Comparison of ENCODE assay signal across 9 cellular contexts in the genomic region with DNA sequence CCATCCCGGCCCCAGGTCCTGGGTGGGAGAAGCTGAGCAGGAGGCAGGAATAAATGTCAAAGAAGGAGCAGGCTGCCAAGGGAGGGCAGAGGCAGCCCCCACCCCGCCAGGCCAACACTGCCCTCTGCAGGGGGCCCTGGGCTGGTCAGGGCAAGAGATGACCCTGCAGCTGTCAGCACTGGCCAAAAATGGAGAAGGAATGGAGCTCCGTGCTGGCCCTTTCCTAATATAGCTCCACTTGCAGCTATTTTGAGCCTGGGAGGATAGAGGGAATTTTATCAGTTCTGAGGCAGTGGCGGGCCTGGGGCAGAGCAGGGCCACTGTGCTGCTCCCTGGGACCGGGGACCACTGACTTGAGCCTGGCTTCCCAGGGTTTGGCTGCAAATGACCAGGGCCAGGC. TPM values are rescaled to one million over a fixed set of nuclear protein-coding genes. Genes with fewer than 3 reads are reported as not detected.
DNase-seq lines count a peak whose midpoint lies in the region; ATAC-seq and TF ChIP-seq lines count a peak whose summit lies in the region.
"Had no signal": no experiment of that assay in that cellular context is flagged by ENCODE, and none has a peak within 500 bp of the region (broad histone marks: within the 10 kb centered on the region; RNA-seq: fewer than 3 reads in every experiment).

No MANE protein-coding gene starts in this region.

- H4K20me1 ChIP-seq in OCI-LY7 (ENCODE audit: insufficient read depth, low read length) = no peaks in the 10 kb centered on the region

- TF ChIP-seq CTCF in GM12864 (IDR thresholded peaks at IDR 0.05; ENCODE audit: low read depth, low read length, missing control alignments) = peak; percentile 21
- TF ChIP-seq CTCF in OCI-LY7 (conservative IDR thresholded peaks at IDR 0.05; ENCODE audit: low read length) = peak; percentile 38
- peak; percentile 49 for TF ChIP-seq CTCF in foreskin keratinocyte (conservative IDR thresholded peaks at IDR 0.05)

- H3K79me2 ChIP-seq in OCI-LY7 (ENCODE audit: insufficient read depth, low read depth, low read length) = no peaks in the 10 kb centered on the region

- H3K9ac ChIP-seq in rectal smooth muscle tissue (ENCODE audit: low read length) = no peak overlapping the region

- intact Hi-C loops in OCI-LY7 (cut with micrococcal nuclease; ENCODE audit: unreplicated experiment) = loop anchor here (2.0 kb wide), 1 partner anchor 92 kb away; no protein-coding TSS in a partner anchor

- H3K4me1 ChIP-seq in OCI-LY7 (ENCODE audit: insufficient read depth, low read length, poor library complexity, severe bottlenecking) (no peaks in the 10 kb centered on the region), foreskin keratinocyte (no peaks in the 10 kb centered on the region), rectal smooth muscle tissue (ENCODE audit: control insufficient read depth, insufficient read depth, low read length) (peaks cover 43% of the 10 kb centered on the region)
- H3K4me1 ChIP-seq in effector memory CD4-positive, alpha-beta T cell (ENCODE audit: control insufficient read depth, insufficient read depth, low read length, poor library complexity, severe bottlenecking) = no peaks in the 10 kb centered on the region

- DNase-seq in GM12864 (ENCODE audit: low read depth) (no peak), OCI-LY7 (ENCODE audit: low spot score) (no peak), foreskin keratinocyte (no peak)
- DNase-seq in effector memory CD4-positive, alpha-beta T cell = no peak
- DNase-seq in activated CD4-positive, CD25-positive, alpha-beta regulatory T cell treated with anti-CD3 and anti-CD28 coated beads, Interleukin-2, amount 50 U/mL, for 72 hours = no peak

- H3K27ac ChIP-seq in OCI-LY7 (ENCODE audit: low read depth, low read length, poor library complexity, severe bottlenecking) (no peak overlapping the region), foreskin keratinocyte (no peak overlapping the region), rectal smooth muscle tissue (ENCODE audit: low read depth, low read length) (peak overlapping the region; percentile 88)
- H3K27ac ChIP-seq in effector memory CD4-positive, alpha-beta T cell (ENCODE audit: insufficient read depth, low read length, poor library complexity, severe bottlenecking) = no peak overlapping the region

- H2AFZ ChIP-seq in OCI-LY7 (ENCODE audit: low read length) = no peak overlapping the region

- POLR2A ChIA-PET in OCI-LY7 (lab: Charles Lee) = interaction anchor here (1.0 to 1.2 kb wide), 2 partner anchors 9 to 54 kb away, joined by 3 read pairs; no protein-coding TSS in a partner anchor

- ATAC-seq in foreskin keratinocyte (no peak), HG03135 (IDR thresholded peaks at IDR 0.05; ENCODE audit: unreplicated experiment) (no peak), GM19328 (IDR thresholded peaks at IDR 0.05; ENCODE audit: unreplicated experiment) (no peak)

- no peak overlapping the region for H3K4me3 ChIP-seq in GM12864 (ENCODE audit: low read depth, low read length)
- no peak overlapping the region for H3K4me3 ChIP-seq in OCI-LY7 (ENCODE audit: low read depth, low read length, poor library complexity, severe bottlenecking)
- H3K4me3 ChIP-seq in rectal smooth muscle tissue (ENCODE audit: low read length) = no peak overlapping the region
- no peak overlapping the region for H3K4me3 ChIP-seq in effector memory CD4-positive, alpha-beta T cell (ENCODE audit: insufficient read depth, low read depth, low read length, poor library complexity, severe bottlenecking)

- no peaks in the 10 kb centered on the region for H3K36me3 ChIP-seq in OCI-LY7 (ENCODE audit: insufficient read depth, low read length)
- H3K36me3 ChIP-seq in rectal smooth muscle tissue (ENCODE audit: control insufficient read depth, insufficient read depth, low read length) = peaks cover 5% of the 10 kb centered on the region
- no peaks in the 10 kb centered on the region for H3K36me3 ChIP-seq in effector memory CD4-positive, alpha-beta T cell (ENCODE audit: control insufficient read depth, insufficient read depth, low read length)

- H3K4me2 ChIP-seq in OCI-LY7 (ENCODE audit: low read length) = no peak overlapping the region

- no TSS peak for BruUV-seq in OCI-LY7 (replicated peaks; lab: Mats Ljungman, UMichigan)

- H3K27me3 ChIP-seq in foreskin keratinocyte (peaks cover 28% of the 10 kb centered on the region), rectal smooth muscle tissue (ENCODE audit: control insufficient read depth, insufficient read depth, low read length) (peaks cover 2% of the 10 kb centered on the region)
- no peaks in the 10 kb centered on the region for H3K27me3 ChIP-seq in effector memory CD4-positive, alpha-beta T cell (replicated peaks; ENCODE audit: control insufficient read depth, insufficient read depth, low read length, poor library complexity, severe bottlenecking)

- CTCF ChIA-PET in OCI-LY7 (lab: Charles Lee; ENCODE audit: unreplicated experiment) = interaction anchor here (0.5 to 0.9 kb wide), 2 partner anchors 19 to 264 kb away, joined by 3 read pairs; no protein-coding TSS in a partner anchor

- H3K9me2 ChIP-seq in OCI-LY7 (ENCODE audit: insufficient read depth, low read length) = no peaks in the 10 kb centered on the region

- no peaks in the 10 kb centered on the region for H3K9me3 ChIP-seq in OCI-LY7 (ENCODE audit: low read length)
- H3K9me3 ChIP-seq in effector memory CD4-positive, alpha-beta T cell (ENCODE audit: control insufficient read depth, low read length) = no peaks in the 10 kb centered on the region

RNA-seq across cellular contexts. Expression of gene LDB3, which starts 16.0 kb away (rescaled TPM):
- not detected in 2 replicates for total RNA-seq in OCI-LY7 (2014; rRNA removed; shearing (Covaris generic))
- total RNA-seq in OCI-LY7 (2022) (0.08 TPM in 1 of 2 replicates, not detected in the other), foreskin keratinocyte (not detected in 2 replicates)
- not detected in 2 replicates for polyA plus RNA-seq in foreskin keratinocyte
- total RNA-seq: bronchial epithelial cell had no signal

RNA-seq across cellular contexts. Expression of gene OPN4, which starts 30.0 kb away (rescaled TPM):
- not detected in 2 replicates for total RNA-seq in OCI-LY7 (2014; rRNA removed; shearing (Covaris generic))
- total RNA-seq in OCI-LY7 (2022) (not detected in 2 replicates), foreskin keratinocyte (not detected in 2 replicates)
- polyA plus RNA-seq in foreskin keratinocyte = not detected in 2 replicates
- total RNA-seq: bronchial epithelial cell had no signal
